Comparison of ENCODE assay signal across 20 cellular contexts in the genomic region with DNA sequence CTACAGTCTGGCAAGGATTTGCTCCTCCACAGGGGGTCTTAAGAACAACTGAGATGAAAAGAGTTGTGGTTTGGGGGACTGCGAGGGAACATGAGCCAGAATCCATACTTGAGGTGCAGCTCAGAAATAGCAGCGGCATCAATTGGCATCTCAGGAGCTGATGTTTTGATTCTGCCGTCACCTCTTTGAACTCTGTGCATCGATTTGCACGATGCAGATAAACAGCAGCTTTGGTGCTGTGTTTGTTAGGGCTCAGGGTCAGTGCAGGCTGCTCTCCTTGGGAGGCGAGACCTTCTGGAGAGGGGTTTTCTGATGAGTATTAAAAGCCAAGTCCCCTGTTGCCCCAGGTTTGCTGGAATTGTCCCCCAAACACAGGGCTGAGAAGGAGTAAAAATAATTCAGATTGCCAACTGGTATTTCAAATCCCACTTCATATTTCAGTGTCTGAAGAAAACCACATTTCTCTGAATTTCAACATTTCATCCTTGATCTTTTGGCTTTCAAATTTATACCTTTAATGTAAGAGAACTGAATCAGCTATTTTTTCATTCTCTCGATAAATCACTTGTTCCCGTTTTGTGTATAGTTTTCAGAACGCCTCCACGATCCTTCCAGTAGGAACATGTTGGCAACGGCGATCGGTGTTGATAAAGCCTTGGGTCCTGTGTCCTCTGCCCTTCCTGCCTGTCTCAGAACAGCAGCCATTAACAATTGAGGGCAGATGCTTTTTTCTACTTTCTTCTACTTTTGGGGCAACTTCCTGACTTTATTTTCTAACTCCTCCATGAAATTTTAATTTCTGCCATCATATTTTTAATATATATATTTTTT.
DNase-seq lines count a peak whose midpoint lies in the region; ATAC-seq lines count a peak whose summit lies in the region.
"Had no signal": no experiment of that assay in that cellular context is flagged by ENCODE, and none has a peak within 500 bp of the region (broad histone marks: within the 10 kb centered on the region; RNA-seq: fewer than 3 reads in every experiment).

No MANE protein-coding gene starts in this region.

- DNase-seq in NCI-H2227 (lab: John Stamatoyannopoulos, UW; ENCODE audit: unreplicated experiment): peak; percentile 6
- DNase-seq in neuronal stem cell (ENCODE audit: low spot score): no peak
- no peak for DNase-seq in T-cell
- DNase-seq in putamen (ENCODE audit: low spot score): no peak
- DNase-seq: Caco-2; CD4-positive, alpha-beta memory T cell; DND-41; GOT3; KG1; NCI-H1092 treated with DMSO at 0.1 percent for 48 hours; NCI-H146; NCI-H2029; NCI-H524 treated with DMSO at 0.1 percent for 48 hours; NCI-H82; Peyer's patch; SJCRH30 had no signal

- H3K36me3 ChIP-seq in neuronal stem cell (replicated peaks in 1 of 2; ENCODE audit: control insufficient read depth in 2 of 2, insufficient read depth in 2 of 2, low read length in 2 of 2): peaks cover 0 to 3% of the 10 kb centered on the region in 2 donors
- H3K36me3 ChIP-seq: Peyer's patch, SJCRH30 had no signal

- no peak overlapping the region for H2AFZ ChIP-seq in neuronal stem cell (ENCODE audit: low read length)

- no peak overlapping the region for H3K4me2 ChIP-seq in neuronal stem cell (ENCODE audit: insufficient read depth, low read length, poor library complexity, severe bottlenecking)

- H3K23ac ChIP-seq in neuronal stem cell (ENCODE audit: low read depth, low read length, poor library complexity): no peak overlapping the region

- H3K27me3 ChIP-seq in neuronal stem cell (ENCODE audit: control insufficient read depth in 3 of 3, insufficient read depth in 3 of 3, low read depth in 1 of 3, low read length in 3 of 3): no peaks in the 10 kb centered on the region
- H3K27me3 ChIP-seq: Peyer's patch, SJCRH30 had no signal

- POLR2A ChIA-PET in T-cell (lab: Charles Lee): no interaction called here

- H3K79me1 ChIP-seq in neuronal stem cell (ENCODE audit: low read depth, low read length): no peaks in the 10 kb centered on the region

- no CpG with 5 or more reads among the region's 13 CpGs for WGBS in neuronal stem cell (ENCODE audit: extremely low coverage in 2 of 2, insufficient read length in 2 of 2, insufficient replicate concordance in 1 of 2), 2 donors

- H3K9ac ChIP-seq in neuronal stem cell (ENCODE audit: low read depth, low read length, poor library complexity): no peak overlapping the region

- no peak overlapping the region for H4K91ac ChIP-seq in neuronal stem cell (ENCODE audit: low read depth, low read length, poor library complexity)

- no peak overlapping the region for H3K4me3 ChIP-seq in neuronal stem cell (ENCODE audit: low read length in 2 of 2)
- H3K4me3 ChIP-seq: GM12878, Peyer's patch, SJCRH30 had no signal

- H3K4me3 Mint-ChIP-seq in dendritic cell treated with granulocyte-macrophage colony-stimulating factor and Interleukin-4, amounts not matched to agents 40 ng/mL and 50 ng/mL, for 4 days: no peak overlapping the region
- H3K4me3 Mint-ChIP-seq in T-cell: no peak overlapping the region
- H3K4me3 Mint-ChIP-seq: CD4-positive, alpha-beta memory T cell had no signal

- no peak overlapping the region for H2BK5ac ChIP-seq in neuronal stem cell (ENCODE audit: low read length)

- H3K27ac ChIP-seq in neuronal stem cell (replicated peaks; ENCODE audit: low read length): no peak overlapping the region
- H3K27ac ChIP-seq: Peyer's patch, SJCRH30 had no signal

- H3K4me1 ChIP-seq in neuronal stem cell (ENCODE audit: control insufficient read depth in 2 of 2, insufficient read depth in 1 of 2, low read depth in 1 of 2, low read length in 2 of 2): peaks cover 6 to 13% of the 10 kb centered on the region in 2 donors
- H3K4me1 ChIP-seq: Caco-2, SJCRH30 had no signal

- H3K9me3 ChIP-seq in neuronal stem cell (replicated peaks in 1 of 2; ENCODE audit: control insufficient read depth in 2 of 2, insufficient read depth in 1 of 2, low read depth in 1 of 2, low read length in 2 of 2): no peaks in the 10 kb centered on the region
- H3K9me3 ChIP-seq: Caco-2, Peyer's patch, SJCRH30 had no signal

- peaks cover 85% of the 10 kb centered on the region for H3K4me1 Mint-ChIP-seq in dendritic cell treated with granulocyte-macrophage colony-stimulating factor and Interleukin-4, amounts not matched to agents 40 ng/mL and 50 ng/mL, for 4 days (ENCODE audit: low read depth)
- H3K4me1 Mint-ChIP-seq in T-cell: peaks cover 0 to 5% (median 0%) of the 10 kb centered on the region in 3 donors
- H3K4me1 Mint-ChIP-seq: CD4-positive, alpha-beta memory T cell had no signal

- H2BK12ac ChIP-seq in neuronal stem cell (ENCODE audit: low read length): no peak overlapping the region

- H2BK15ac ChIP-seq in neuronal stem cell (ENCODE audit: low read length): no peak overlapping the region

- no peak overlapping the region for H3K14ac ChIP-seq in neuronal stem cell (ENCODE audit: low read length)

- H2AK5ac ChIP-seq in neuronal stem cell (ENCODE audit: low read depth, low read length): peak overlapping the region; percentile 6

- H3K9me3 Mint-ChIP-seq in dendritic cell treated with granulocyte-macrophage colony-stimulating factor and Interleukin-4, amounts not matched to agents 40 ng/mL and 50 ng/mL, for 4 days: no peaks in the 10 kb centered on the region
- H3K9me3 Mint-ChIP-seq in T-cell: no peaks in the 10 kb centered on the region

- no peaks in the 10 kb centered on the region for H3K27me3 Mint-ChIP-seq in dendritic cell treated with granulocyte-macrophage colony-stimulating factor and Interleukin-4, amounts not matched to agents 40 ng/mL and 50 ng/mL, for 4 days
- H3K27me3 Mint-ChIP-seq in T-cell: peaks cover 26 to 36% of the 10 kb centered on the region in 2 donors

- no peak overlapping the region for H4K8ac ChIP-seq in neuronal stem cell (ENCODE audit: low read depth, low read length)

- H3K4ac ChIP-seq in neuronal stem cell (ENCODE audit: low read length): no peak overlapping the region

- H3K18ac ChIP-seq in neuronal stem cell (ENCODE audit: low read length): no peak overlapping the region

- no peak overlapping the region for H2BK120ac ChIP-seq in neuronal stem cell (ENCODE audit: low read depth, low read length)

- peaks cover 53% of the 10 kb centered on the region for H3K36me3 Mint-ChIP-seq in dendritic cell treated with granulocyte-macrophage colony-stimulating factor and Interleukin-4, amounts not matched to agents 40 ng/mL and 50 ng/mL, for 4 days (ENCODE audit: low read depth)
- no peaks in the 10 kb centered on the region for H3K36me3 Mint-ChIP-seq in T-cell
- H3K36me3 Mint-ChIP-seq: CD4-positive, alpha-beta memory T cell had no signal

- CTCF ChIA-PET in T-cell (lab: Charles Lee): no interaction called here

- peak overlapping the region; percentile 93 for H3K27ac Mint-ChIP-seq in dendritic cell treated with granulocyte-macrophage colony-stimulating factor and Interleukin-4, amounts not matched to agents 40 ng/mL and 50 ng/mL, for 4 days
- no peak overlapping the region for H3K27ac Mint-ChIP-seq in T-cell
- H3K27ac Mint-ChIP-seq: CD4-positive, alpha-beta memory T cell had no signal

- ATAC-seq in HG03097 (IDR thresholded peaks at IDR 0.05; ENCODE audit: low FRiP score, unreplicated experiment) (no peak), T-cell (replicated peaks in 1 of 4) (no peak), GM18909 (IDR thresholded peaks at IDR 0.05; ENCODE audit: poor library complexity, unreplicated experiment) (no peak)
- ATAC-seq: GM12878 had no signal

- intact Hi-C loops in dendritic cell treated with granulocyte-macrophage colony-stimulating factor and Interleukin-4, amounts not matched to agents 40 ng/mL and 50 ng/mL, for 4 days (cut with micrococcal nuclease): loop anchor here (5.0 kb wide), 1 partner anchor 156 kb away; no protein-coding TSS in a partner anchor
